In the genomic region with DNA sequence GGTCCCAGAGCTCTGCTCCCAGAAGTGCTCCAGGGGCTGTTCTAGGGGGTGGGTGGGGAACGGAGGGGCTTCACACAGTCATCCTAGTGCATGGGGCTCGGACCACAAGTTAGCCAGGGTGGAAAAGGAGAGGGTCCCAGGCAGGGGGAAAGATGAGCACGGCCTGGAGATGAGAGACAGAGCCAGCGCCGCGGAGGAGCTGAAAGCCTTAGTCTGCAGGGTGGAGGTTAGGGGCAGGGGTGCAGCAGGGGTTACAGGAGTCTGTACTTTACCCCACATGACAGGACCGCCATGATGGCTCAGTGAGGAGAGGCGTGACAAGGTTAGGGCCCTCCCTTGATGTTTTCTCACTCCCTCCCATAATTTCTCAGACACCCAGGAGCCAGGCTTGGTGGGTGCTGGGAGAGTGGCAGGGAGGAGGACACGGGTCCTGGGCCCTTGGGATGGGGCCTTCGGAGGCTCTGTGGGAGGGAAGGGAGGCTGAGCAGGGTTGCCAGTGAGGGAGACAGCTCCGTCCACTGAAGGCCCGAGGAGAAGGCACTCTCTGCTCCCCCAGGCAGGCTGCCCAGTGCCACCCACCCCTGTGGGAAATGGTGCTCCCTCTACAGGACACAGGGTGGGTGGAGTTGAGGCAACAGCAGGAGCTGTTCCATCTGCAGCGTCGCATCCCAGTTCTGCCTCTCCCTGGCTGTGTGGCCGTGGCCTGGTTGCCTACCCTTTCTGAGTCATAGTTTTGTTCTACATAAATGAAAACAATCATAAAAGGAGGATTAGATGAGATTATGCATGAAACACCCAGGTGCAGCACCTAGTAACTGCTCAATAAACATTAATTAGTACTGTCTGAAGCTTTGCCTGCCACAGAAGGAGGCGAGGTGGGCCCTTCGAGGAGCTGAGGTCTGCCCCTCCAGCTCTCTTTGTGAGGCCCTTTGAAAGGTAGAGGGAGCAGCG, we compare ENCODE assay signal across 1 cellular context.
TF ChIP-seq lines count a peak whose summit lies in the region.

No MANE protein-coding gene starts in this region.

TF ChIP-seq in HepG2, 621 proteins besides CTCF, POLR2A, EP300 and RAD21 (continued from another document):
- TF ChIP-seq, protein P1, sequence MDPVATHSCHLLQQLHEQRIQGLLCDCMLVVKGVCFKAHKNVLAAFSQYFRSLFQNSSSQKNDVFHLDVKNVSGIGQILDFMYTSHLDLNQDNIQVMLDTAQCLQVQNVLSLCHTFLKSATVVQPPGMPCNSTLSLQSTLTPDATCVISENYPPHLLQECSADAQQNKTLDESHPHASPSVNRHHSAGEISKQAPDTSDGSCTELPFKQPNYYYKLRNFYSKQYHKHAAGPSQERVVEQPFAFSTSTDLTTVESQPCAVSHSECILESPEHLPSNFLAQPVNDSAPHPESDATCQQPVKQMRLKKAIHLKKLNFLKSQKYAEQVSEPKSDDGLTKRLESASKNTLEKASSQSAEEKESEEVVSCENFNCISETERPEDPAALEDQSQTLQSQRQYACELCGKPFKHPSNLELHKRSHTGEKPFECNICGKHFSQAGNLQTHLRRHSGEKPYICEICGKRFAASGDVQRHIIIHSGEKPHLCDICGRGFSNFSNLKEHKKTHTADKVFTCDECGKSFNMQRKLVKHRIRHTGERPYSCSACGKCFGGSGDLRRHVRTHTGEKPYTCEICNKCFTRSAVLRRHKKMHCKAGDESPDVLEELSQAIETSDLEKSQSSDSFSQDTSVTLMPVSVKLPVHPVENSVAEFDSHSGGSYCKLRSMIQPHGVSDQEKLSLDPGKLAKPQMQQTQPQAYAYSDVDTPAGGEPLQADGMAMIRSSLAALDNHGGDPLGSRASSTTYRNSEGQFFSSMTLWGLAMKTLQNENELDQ (CRISPR knock-in tag; IDR thresholded peaks at IDR 0.05; ENCODE audit: borderline replicate concordance) = no peak
- TF ChIP-seq, protein P2, sequence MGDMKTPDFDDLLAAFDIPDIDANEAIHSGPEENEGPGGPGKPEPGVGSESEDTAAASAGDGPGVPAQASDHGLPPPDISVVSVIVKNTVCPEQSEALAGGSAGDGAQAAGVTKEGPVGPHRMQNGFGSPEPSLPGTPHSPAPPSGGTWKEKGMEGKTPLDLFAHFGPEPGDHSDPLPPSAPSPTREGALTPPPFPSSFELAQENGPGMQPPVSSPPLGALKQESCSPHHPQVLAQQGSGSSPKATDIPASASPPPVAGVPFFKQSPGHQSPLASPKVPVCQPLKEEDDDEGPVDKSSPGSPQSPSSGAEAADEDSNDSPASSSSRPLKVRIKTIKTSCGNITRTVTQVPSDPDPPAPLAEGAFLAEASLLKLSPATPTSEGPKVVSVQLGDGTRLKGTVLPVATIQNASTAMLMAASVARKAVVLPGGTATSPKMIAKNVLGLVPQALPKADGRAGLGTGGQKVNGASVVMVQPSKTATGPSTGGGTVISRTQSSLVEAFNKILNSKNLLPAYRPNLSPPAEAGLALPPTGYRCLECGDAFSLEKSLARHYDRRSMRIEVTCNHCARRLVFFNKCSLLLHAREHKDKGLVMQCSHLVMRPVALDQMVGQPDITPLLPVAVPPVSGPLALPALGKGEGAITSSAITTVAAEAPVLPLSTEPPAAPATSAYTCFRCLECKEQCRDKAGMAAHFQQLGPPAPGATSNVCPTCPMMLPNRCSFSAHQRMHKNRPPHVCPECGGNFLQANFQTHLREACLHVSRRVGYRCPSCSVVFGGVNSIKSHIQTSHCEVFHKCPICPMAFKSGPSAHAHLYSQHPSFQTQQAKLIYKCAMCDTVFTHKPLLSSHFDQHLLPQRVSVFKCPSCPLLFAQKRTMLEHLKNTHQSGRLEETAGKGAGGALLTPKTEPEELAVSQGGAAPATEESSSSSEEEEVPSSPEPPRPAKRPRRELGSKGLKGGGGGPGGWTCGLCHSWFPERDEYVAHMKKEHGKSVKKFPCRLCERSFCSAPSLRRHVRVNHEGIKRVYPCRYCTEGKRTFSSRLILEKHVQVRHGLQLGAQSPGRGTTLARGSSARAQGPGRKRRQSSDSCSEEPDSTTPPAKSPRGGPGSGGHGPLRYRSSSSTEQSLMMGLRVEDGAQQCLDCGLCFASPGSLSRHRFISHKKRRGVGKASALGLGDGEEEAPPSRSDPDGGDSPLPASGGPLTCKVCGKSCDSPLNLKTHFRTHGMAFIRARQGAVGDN (CRISPR knock-in tag; IDR thresholded peaks at IDR 0.05) = peak; percentile 21; the same call in 1 of the 2 replicates
- TF ChIP-seq ZNF768 (CRISPR knock-in tag; IDR thresholded peaks at IDR 0.05) = peak; percentile 97
- TF ChIP-seq ZNF331 (CRISPR knock-in tag; IDR thresholded peaks at IDR 0.05) = 0 out of 2 replicates have a peak, but pooled peaks have one; percentile 21
- TF ChIP-seq ZMYM3 (CRISPR knock-in tag; IDR thresholded peaks at IDR 0.05) = peak; percentile 69; the same call in 1 of the 2 replicates
- TF ChIP-seq ZSCAN25 (CRISPR knock-in tag; IDR thresholded peaks at IDR 0.05) = peak; percentile 95
